14 cellular contexts compared by ENCODE assay signal in genomic region chr12:51321882-51322281, GRCh38. TPM values are rescaled to one million over a fixed set of nuclear protein-coding genes. Genes with fewer than 3 reads are reported as not detected.
DNase-seq lines count a peak whose midpoint lies in the region; ATAC-seq and TF ChIP-seq lines count a peak whose summit lies in the region.
"Had no signal": no experiment of that assay in that cellular context is flagged by ENCODE, and none has a peak within 500 bp of the region (broad histone marks: within the 10 kb centered on the region; RNA-seq: fewer than 3 reads in every experiment).

No MANE protein-coding gene starts in this region.

- H3K36me3 ChIP-seq in lower lobe of right lung (no peaks in the 10 kb centered on the region), upper lobe of right lung (no peaks in the 10 kb centered on the region)
- H3K36me3 ChIP-seq: BE2C had no signal

- peak overlapping the region; percentile 89 for H3K27ac ChIP-seq in lower lobe of right lung
- H3K27ac ChIP-seq in upper lobe of right lung, result peak overlapping the region; percentile 90

- peak overlapping the region; percentile 91 for H3K4me3 Mint-ChIP-seq in stimulated activated naive CD8-positive, alpha-beta T cell treated with anti-CD3 and anti-CD28 coated beads, Interleukin-15, Interleukin-2, amounts not matched to agents 100 ng/mL and 50 ng/mL, for 24 hours
- H3K4me3 Mint-ChIP-seq in activated CD4-positive, alpha-beta memory T cell treated with anti-CD3 and anti-CD28 coated beads, Interleukin-2, amount 10 ng/mL, durations not matched to agents 7 days and 5 days, result peak overlapping the region; percentile 88

- H3K4me1 ChIP-seq in lower lobe of right lung (peaks cover 62% of the 10 kb centered on the region), upper lobe of right lung (peaks cover 24% of the 10 kb centered on the region)
- H3K4me1 ChIP-seq: BE2C had no signal

- no peaks in the 10 kb centered on the region for H3K9me3 ChIP-seq in lower lobe of right lung
- no peaks in the 10 kb centered on the region for H3K9me3 ChIP-seq in upper lobe of right lung
- H3K9me3 ChIP-seq: BE2C had no signal

- CTCF ChIA-PET in activated CD4-positive, alpha-beta memory T cell treated with anti-CD3 and anti-CD28 coated beads, Interleukin-2, amount 10 ng/mL, durations not matched to agents 7 days and 5 days (lab: Charles Lee), result interaction anchor here (1.1 to 4.8 kb wide), 2 partner anchors 11 to 19 kb away, joined by 3 to 44 read pairs; no protein-coding TSS in a partner anchor

- no peaks in the 10 kb centered on the region for H3K9me3 Mint-ChIP-seq in stimulated activated naive CD8-positive, alpha-beta T cell treated with anti-CD3 and anti-CD28 coated beads, Interleukin-15, Interleukin-2, amounts not matched to agents 100 ng/mL and 50 ng/mL, for 24 hours
- no peaks in the 10 kb centered on the region for H3K9me3 Mint-ChIP-seq in activated CD4-positive, alpha-beta memory T cell treated with anti-CD3 and anti-CD28 coated beads, Interleukin-2, amount 10 ng/mL, durations not matched to agents 7 days and 5 days

- intact Hi-C loops in lower lobe of right lung (cut with DNase I) (no loop called here), upper lobe of right lung (cut with DNase I) (no loop called here)

- H3K27me3 ChIP-seq in lower lobe of right lung (ENCODE audit: low read depth), result no peaks in the 10 kb centered on the region
- no peaks in the 10 kb centered on the region for H3K27me3 ChIP-seq in upper lobe of right lung
- H3K27me3 ChIP-seq: BE2C had no signal

- peak overlapping the region; percentile 54 for H3K4me3 ChIP-seq in lower lobe of right lung
- peak overlapping the region; percentile 50 for H3K4me3 ChIP-seq in upper lobe of right lung

- H3K27ac Mint-ChIP-seq in stimulated activated naive CD8-positive, alpha-beta T cell treated with anti-CD3 and anti-CD28 coated beads, Interleukin-15, Interleukin-2, amounts not matched to agents 100 ng/mL and 50 ng/mL, for 24 hours, result peak overlapping the region; percentile 98
- H3K27ac Mint-ChIP-seq in activated CD4-positive, alpha-beta memory T cell treated with anti-CD3 and anti-CD28 coated beads, Interleukin-2, amount 10 ng/mL, durations not matched to agents 7 days and 5 days, result peak overlapping the region; percentile 99

- TF ChIP-seq CTCF in lower lobe of right lung (IDR thresholded peaks at IDR 0.05) (no peak), upper lobe of right lung (IDR thresholded peaks at IDR 0.05) (no peak)

- no peak for DNase-seq in stimulated activated naive CD8-positive, alpha-beta T cell treated with anti-CD3 and anti-CD28 coated beads, Interleukin-15, Interleukin-2, amounts not matched to agents 100 U/mL and 50 U/mL, for 24 hours
- DNase-seq in activated CD4-positive, alpha-beta memory T cell treated with anti-CD3 and anti-CD28 coated beads, Interleukin-2, amount 10 ng/mL, durations not matched to agents 7 days and 5 days, result no peak
- DNase-seq in lower lobe of right lung (no peak), upper lobe of right lung (no peak), NCI-H510A (lab: John Stamatoyannopoulos, UW) (no peak), NCI-H446 (lab: John Stamatoyannopoulos, UW) (no peak), COR-L47 (lab: John Stamatoyannopoulos, UW) (no peak)
- DNase-seq: BE2C, mammary epithelial cell, NCI-H2171, posterior cingulate gyrus had no signal

- no peak for ATAC-seq in stimulated activated naive CD8-positive, alpha-beta T cell treated with anti-CD3 and anti-CD28 coated beads, Interleukin-15, Interleukin-2, amounts not matched to agents 100 U/mL and 50 U/mL, for 24 hours
- no peak for ATAC-seq in lower lobe of right lung
- ATAC-seq in upper lobe of right lung, result no peak
- ATAC-seq: esophagus mucosa had no signal

- H3K4me1 Mint-ChIP-seq in stimulated activated naive CD8-positive, alpha-beta T cell treated with anti-CD3 and anti-CD28 coated beads, Interleukin-15, Interleukin-2, amounts not matched to agents 100 ng/mL and 50 ng/mL, for 24 hours (ENCODE audit: low read depth), result peaks cover 84% of the 10 kb centered on the region
- H3K4me1 Mint-ChIP-seq in activated CD4-positive, alpha-beta memory T cell treated with anti-CD3 and anti-CD28 coated beads, Interleukin-2, amount 10 ng/mL, durations not matched to agents 7 days and 5 days, result peaks cover 80% of the 10 kb centered on the region

- POLR2A ChIA-PET in activated CD4-positive, alpha-beta memory T cell treated with anti-CD3 and anti-CD28 coated beads, Interleukin-2, amount 10 ng/mL, durations not matched to agents 7 days and 5 days (lab: Charles Lee), result interaction anchor here (1.0 to 7.2 kb wide), 8 partner anchors 13 to 557 kb away, joined by 3 to 65 read pairs (median 8); partner anchors contain the start of genes ATF1, DAZAP2 and SMAGP

- peaks cover 36% of the 10 kb centered on the region for H3K36me3 Mint-ChIP-seq in stimulated activated naive CD8-positive, alpha-beta T cell treated with anti-CD3 and anti-CD28 coated beads, Interleukin-15, Interleukin-2, amounts not matched to agents 100 ng/mL and 50 ng/mL, for 24 hours (ENCODE audit: low read depth)
- H3K36me3 Mint-ChIP-seq in activated CD4-positive, alpha-beta memory T cell treated with anti-CD3 and anti-CD28 coated beads, Interleukin-2, amount 10 ng/mL, durations not matched to agents 7 days and 5 days (ENCODE audit: low read depth), result peaks cover 55% of the 10 kb centered on the region

- H3K27me3 Mint-ChIP-seq in stimulated activated naive CD8-positive, alpha-beta T cell treated with anti-CD3 and anti-CD28 coated beads, Interleukin-15, Interleukin-2, amounts not matched to agents 100 ng/mL and 50 ng/mL, for 24 hours, result no peaks in the 10 kb centered on the region
- no peaks in the 10 kb centered on the region for H3K27me3 Mint-ChIP-seq in activated CD4-positive, alpha-beta memory T cell treated with anti-CD3 and anti-CD28 coated beads, Interleukin-2, amount 10 ng/mL, durations not matched to agents 7 days and 5 days

RNA-seq across cellular contexts. Expression of gene BIN2, which starts 2.1 kb away (rescaled TPM):
- 100 to 1,000 TPM; 206 to 214 TPM for total RNA-seq in activated CD4-positive, alpha-beta memory T cell treated with anti-CD3 and anti-CD28 coated beads, Interleukin-2, amount 10 ng/mL, durations not matched to agents 7 days and 5 days
- total RNA-seq in lower lobe of right lung (45.4 TPM), upper lobe of right lung (26.1 TPM)
- total RNA-seq: mammary epithelial cell had no signal

RNA-seq across cellular contexts. Expression of gene CELA1, which starts 24.6 kb away (rescaled TPM):
- total RNA-seq in activated CD4-positive, alpha-beta memory T cell treated with anti-CD3 and anti-CD28 coated beads, Interleukin-2, amount 10 ng/mL, durations not matched to agents 7 days and 5 days, result not detected
- total RNA-seq in lower lobe of right lung (not detected), upper lobe of right lung (not detected)
- total RNA-seq: cardiac septum, esophagus mucosa, mammary epithelial cell had no signal

RNA-seq across cellular contexts. Expression of gene SMAGP, which starts 51.7 kb away (rescaled TPM):
- 1 to 10 TPM; 1.8 to 3.1 TPM for total RNA-seq in activated CD4-positive, alpha-beta memory T cell treated with anti-CD3 and anti-CD28 coated beads, Interleukin-2, amount 10 ng/mL, durations not matched to agents 7 days and 5 days
- total RNA-seq in lower lobe of right lung (31.3 TPM), upper lobe of right lung (34.2 TPM)
